ENCODE assay signal across 9 cellular contexts in genomic region chr1:27099154-27099903, GRCh38. TPM values are rescaled to one million over a fixed set of nuclear protein-coding genes. Genes with fewer than 3 reads are reported as not detected.
A peak's percentile ranks its signal among the peaks of the same experiment; 100 is the strongest.
DNase-seq lines count a peak whose midpoint lies in the region; ATAC-seq, FAIRE-seq and TF ChIP-seq lines count a peak whose summit lies in the region.
"Had no signal": no experiment of that assay in that cellular context is flagged by ENCODE, and none has a peak within 500 bp of the region (broad histone marks: within the 10 kb centered on the region; RNA-seq: fewer than 3 reads in every experiment).

No MANE protein-coding gene starts in this region.

- no peak for FAIRE-seq in HTR-8/SVneo (lab: Jason Lieb, UNC)

- ATAC-seq in GM21390 (IDR thresholded peaks at IDR 0.05; ENCODE audit: unreplicated experiment) (no peak), HG03571 (IDR thresholded peaks at IDR 0.05; ENCODE audit: unreplicated experiment) (no peak)

- H3K36me3 ChIP-seq in SK-N-MC (ENCODE audit: insufficient read depth, low read length) = no peaks in the 10 kb centered on the region
- no peaks in the 10 kb centered on the region for H3K36me3 ChIP-seq in neural cell (ENCODE audit: insufficient read depth, low read length)

- peak overlapping the region; percentile 34 for H3K4me3 ChIP-seq in SK-N-MC
- H3K4me3 ChIP-seq in neural cell (ENCODE audit: low read length) = peak overlapping the region; percentile 46

- DNase-seq in NCI-H748 (lab: John Stamatoyannopoulos, UW; ENCODE audit: unreplicated experiment) (peak; percentile 8), NCI-H748 treated with DMSO at 0.1 percent for 48 hours (lab: John Stamatoyannopoulos, UW) (no peak), HTR-8/SVneo (ENCODE audit: insufficient read length, low spot score) (peak; percentile 51), SK-N-MC (ENCODE audit: low read depth, low spot score) (no peak), erythroblast (lab: John Stamatoyannopoulos, UW) (peak in 1 of 2 experiments; percentile 83)

- H4K20me1 ChIP-seq in neural cell (ENCODE audit: insufficient read depth) = no peaks in the 10 kb centered on the region

- TF ChIP-seq EP300 in neural cell (conservative IDR thresholded peaks at IDR 0.05; ENCODE audit: poor library complexity, severe bottlenecking) = no peak

- H3K4me2 ChIP-seq in neural cell (ENCODE audit: low read length) = no peak overlapping the region

- no peaks in the 10 kb centered on the region for H3K79me2 ChIP-seq in neural cell (replicated peaks; ENCODE audit: insufficient read depth, low read length)

- H2AFZ ChIP-seq in neural cell (ENCODE audit: low read depth, low read length) = no peak overlapping the region

- no peaks in the 10 kb centered on the region for H3K9me2 ChIP-seq in neural cell (ENCODE audit: insufficient read depth, low read length)

- no peak for TF ChIP-seq CTCF in neural cell (IDR thresholded peaks at IDR 0.05; ENCODE audit: poor library complexity, severe bottlenecking)

- H3K9ac ChIP-seq in SK-N-MC (ENCODE audit: insufficient read length) (peak overlapping the region; percentile 16), neural cell (ENCODE audit: low read length) (peak overlapping the region; percentile 42)

- peak; percentile 13 for TF ChIP-seq RAD21 in neural cell (conservative IDR thresholded peaks at IDR 0.05)

- peak; percentile 42 for TF ChIP-seq POLR2A in erythroblast (IDR thresholded peaks at IDR 0.05; ENCODE audit: low read length)

- no peaks in the 10 kb centered on the region for H3K9me3 ChIP-seq in SK-N-MC (ENCODE audit: low read depth, low read length)
- H3K9me3 ChIP-seq in neural cell (ENCODE audit: low read length) = no peaks in the 10 kb centered on the region

- H3K27ac ChIP-seq in SK-N-MC = peak overlapping the region; percentile 45
- H3K27ac ChIP-seq in neural cell (ENCODE audit: low read length) = peak overlapping the region; percentile 25
- H3K27ac ChIP-seq: C4-2B had no signal

- no peaks in the 10 kb centered on the region for H3F3A ChIP-seq in neural cell (ENCODE audit: insufficient read depth, low read length, poor library complexity, severe bottlenecking)

- H3K27me3 ChIP-seq in neural cell (ENCODE audit: insufficient read depth, low read depth, low read length) = no peaks in the 10 kb centered on the region

TF ChIP-seq in neural cell, 6 proteins besides CTCF, POLR2A, EP300 and RAD21:
- no peak for TF ChIP-seq REST (IDR thresholded peaks at IDR 0.05; ENCODE audit: borderline replicate concordance)

RNA-seq across cellular contexts. Expression of gene SLC9A1, which starts 55.6 kb away (rescaled TPM):
- polyA plus RNA-seq in neural cell = 1.1 and 1.5 TPM in 2 replicates
- polyA minus RNA-seq in neural cell = 2.2 and 2.4 TPM in 2 replicates

Comparison
In these comparisons a context has a peak if more than half of its experiments do, and no peak if none do; other contexts are left out.
1. DNase-seq: peak in NCI-H748 (single experiment) and HTR-8/SVneo (single experiment); none in NCI-H748 treated with DMSO at 0.1 percent for 48 hours (single experiment) and SK-N-MC (single experiment).